In genomic region chr11:69083531-69084247, GRCh38 we compare ENCODE assay signal across 16 cellular contexts. TPM values are rescaled to one million over a fixed set of nuclear protein-coding genes. Genes with fewer than 3 reads are reported as not detected.
A peak's percentile ranks its signal among the peaks of the same experiment; 100 is the strongest.
DNase-seq lines count a peak whose midpoint lies in the region; ATAC-seq, FAIRE-seq and TF ChIP-seq lines count a peak whose summit lies in the region.
"Had no signal": no experiment of that assay in that cellular context is flagged by ENCODE, and none has a peak within 500 bp of the region (broad histone marks: within the 10 kb centered on the region; RNA-seq: fewer than 3 reads in every experiment).

No MANE protein-coding gene starts in this region.

- H3K27me3 Mint-ChIP-seq in CD14-positive monocyte (ENCODE audit: low read depth in 3 of 3), result no peaks in the 10 kb centered on the region
- no peaks in the 10 kb centered on the region for H3K27me3 Mint-ChIP-seq in endodermal cell (ENCODE audit: insufficient read depth)
- H3K27me3 Mint-ChIP-seq in activated T-cell treated with anti-CD3 and anti-CD28 coated beads, Interleukin-2, amount 50 U/mL, for 72 hours (ENCODE audit: low read depth), result no peaks in the 10 kb centered on the region
- H3K27me3 Mint-ChIP-seq: B cell had no signal

- no peaks in the 10 kb centered on the region for H3K9me3 ChIP-seq in endodermal cell (ENCODE audit: control insufficient read depth, low read length)
- H3K9me3 ChIP-seq in neuronal stem cell (replicated peaks in 1 of 2; ENCODE audit: control insufficient read depth in 2 of 2, insufficient read depth in 1 of 2, low read depth in 1 of 2, low read length in 2 of 2), result no peaks in the 10 kb centered on the region

- H3K9ac ChIP-seq in endodermal cell (ENCODE audit: extremely low read depth, low read length, poor library complexity, severe bottlenecking) (no peak overlapping the region), neuronal stem cell (ENCODE audit: low read depth, low read length, poor library complexity) (peak overlapping the region; percentile 37)

- H3K36me3 Mint-ChIP-seq in CD14-positive monocyte (peaks cover 64 to 81% of the 10 kb centered on the region in 2 donors), endodermal cell (ENCODE audit: low read depth) (peaks cover 27% of the 10 kb centered on the region)
- H3K36me3 Mint-ChIP-seq in activated T-cell treated with anti-CD3 and anti-CD28 coated beads, Interleukin-2, amount 50 U/mL, for 72 hours (ENCODE audit: insufficient read depth in 2 of 2), result no peaks in the 10 kb centered on the region

- peak overlapping the region; percentile 31 for H3K14ac ChIP-seq in neuronal stem cell (ENCODE audit: low read length)

- H3K23ac ChIP-seq in neuronal stem cell (ENCODE audit: low read depth, low read length, poor library complexity), result peak overlapping the region; percentile 95

- no peak for TF ChIP-seq POLR2A in H54 (IDR thresholded peaks at IDR 0.05; ENCODE audit: low read depth, low read length)

- no peaks in the 10 kb centered on the region for H3K9me3 Mint-ChIP-seq in CD14-positive monocyte
- no peaks in the 10 kb centered on the region for H3K9me3 Mint-ChIP-seq in endodermal cell
- H3K9me3 Mint-ChIP-seq in activated T-cell treated with anti-CD3 and anti-CD28 coated beads, Interleukin-2, amount 50 U/mL, for 72 hours, result no peaks in the 10 kb centered on the region

- peak overlapping the region; percentile 3 for H2BK5ac ChIP-seq in neuronal stem cell (ENCODE audit: low read length)

- no peak for ATAC-seq in activated T-cell treated with anti-CD3 and anti-CD28 coated beads, Interleukin-2, amount 50 U/mL, for 72 hours (replicated peaks in 1 of 2)
- ATAC-seq in GM18498 (IDR thresholded peaks at IDR 0.05; ENCODE audit: unreplicated experiment), result no peak

- WGBS in endodermal cell (ENCODE audit: insufficient coverage in 1 of 2, insufficient read length in 1 of 2), 2 experiments, result 90 to 97% methylated on average over 4 to 28 of the region's 28 CpGs
- WGBS in neuronal stem cell (ENCODE audit: extremely low coverage in 2 of 2, insufficient read length in 2 of 2, insufficient replicate concordance in 1 of 2), 2 donors, result 100% methylated on average over 7 of the region's 28 CpGs; no CpG with 5 or more reads in 1 of the 2 donors

- H3K4me1 ChIP-seq in endodermal cell (ENCODE audit: control insufficient read depth, insufficient read depth, low read length), result no peaks in the 10 kb centered on the region
- no peaks in the 10 kb centered on the region for H3K4me1 ChIP-seq in neuronal stem cell (ENCODE audit: control insufficient read depth in 2 of 2, insufficient read depth in 1 of 2, low read depth in 1 of 2, low read length in 2 of 2)

- H3K18ac ChIP-seq in neuronal stem cell (ENCODE audit: low read length), result no peak overlapping the region

- H3K4me3 ChIP-seq in endodermal cell (ENCODE audit: low read length), result no peak overlapping the region
- H3K4me3 ChIP-seq in neuronal stem cell (ENCODE audit: low read length in 2 of 2), result peak overlapping the region in 1 of 2 donors; percentile 47

- peaks cover 11% of the 10 kb centered on the region for H3K36me3 ChIP-seq in endodermal cell (ENCODE audit: control insufficient read depth, insufficient read depth, low read length)
- H3K36me3 ChIP-seq in neuronal stem cell (replicated peaks in 1 of 2; ENCODE audit: control insufficient read depth in 2 of 2, insufficient read depth in 2 of 2, low read length in 2 of 2), result peaks cover 6 to 26% of the 10 kb centered on the region in 2 donors

- H3K27ac ChIP-seq in endodermal cell (ENCODE audit: low read depth, low read length) (no peak overlapping the region), neuronal stem cell (replicated peaks; ENCODE audit: low read length) (no peak overlapping the region)

- H3K4me1 Mint-ChIP-seq in CD14-positive monocyte (peaks cover 30% of the 10 kb centered on the region), endodermal cell (no peaks in the 10 kb centered on the region)
- H3K4me1 Mint-ChIP-seq in activated T-cell treated with anti-CD3 and anti-CD28 coated beads, Interleukin-2, amount 50 U/mL, for 72 hours (ENCODE audit: low read depth), result peaks cover 7% of the 10 kb centered on the region

- peak; percentile 48 for FAIRE-seq in HTR-8/SVneo (lab: Jason Lieb, UNC)
- FAIRE-seq in H54 (lab: Jason Lieb, UNC), result no peak
- FAIRE-seq: A204.1 had no signal

- no peak overlapping the region for H4K91ac ChIP-seq in neuronal stem cell (ENCODE audit: low read depth, low read length, poor library complexity)

- H2AK5ac ChIP-seq in neuronal stem cell (ENCODE audit: low read depth, low read length), result no peak overlapping the region

- no peak overlapping the region for H3K4ac ChIP-seq in neuronal stem cell (ENCODE audit: low read length)

- H3K4me3 Mint-ChIP-seq in CD14-positive monocyte (no peak overlapping the region), endodermal cell (no peak overlapping the region)
- H3K4me3 Mint-ChIP-seq in activated T-cell treated with anti-CD3 and anti-CD28 coated beads, Interleukin-2, amount 50 U/mL, for 72 hours, result no peak overlapping the region
- H3K4me3 Mint-ChIP-seq: B cell had no signal

- peaks cover 2% of the 10 kb centered on the region for H3K79me1 ChIP-seq in neuronal stem cell (ENCODE audit: low read depth, low read length)

- TF ChIP-seq CTCF in CD14-positive monocyte (IDR thresholded peaks at IDR 0.05) (no peak), endodermal cell (conservative IDR thresholded peaks at IDR 0.05) (no peak)

- H2AFZ ChIP-seq in neuronal stem cell (ENCODE audit: low read length), result no peak overlapping the region

- intact Hi-C loops in CD14-positive monocyte (cut with micrococcal nuclease), result loop anchor here in 1 of 2 donors (10.0 kb wide), 3 partner anchors 79 to 249 kb away; partner anchors contain the start of genes IGHMBP2 and MRPL21

- H3K27me3 ChIP-seq in endodermal cell (ENCODE audit: control insufficient read depth, insufficient read depth, low read length, poor library complexity, severe bottlenecking) (no peaks in the 10 kb centered on the region), neuronal stem cell (ENCODE audit: control insufficient read depth in 3 of 3, insufficient read depth in 3 of 3, low read depth in 1 of 3, low read length in 3 of 3) (no peaks in the 10 kb centered on the region)

- no peak for DNase-seq in CD14-positive monocyte (ENCODE audit: low spot score)
- no peak for DNase-seq in HTR-8/SVneo (ENCODE audit: insufficient read length, low spot score)
- DNase-seq in endodermal cell, result no peak
- DNase-seq in neuronal stem cell (ENCODE audit: low spot score), result no peak
- no peak for DNase-seq in NK-92 (lab: John Stamatoyannopoulos, UW; ENCODE audit: unreplicated experiment)
- DNase-seq in activated T-cell treated with anti-CD3 and anti-CD28 coated beads, Interleukin-2, amount 50 U/mL, for 72 hours, result no peak
- no peak for DNase-seq in H54 (ENCODE audit: insufficient read length, low spot score)
- DNase-seq: GOT3; KG1; NCI-H1092; NCI-H1436 treated with DMSO at 0.1 percent for 48 hours; NCI-H1930; NK-92 treated with Interleukin-12 subunit alpha and Interleukin-12 subunit beta, amount 100 ng/mL, for 24 hours had no signal

- H2BK12ac ChIP-seq in neuronal stem cell (ENCODE audit: low read length), result peak overlapping the region; percentile 18

- H3K27ac Mint-ChIP-seq in CD14-positive monocyte, result peak overlapping the region in 6 of 7 donors; percentile 19 to 87 (median 44)
- peak overlapping the region; percentile 64 for H3K27ac Mint-ChIP-seq in endodermal cell
- no peak overlapping the region for H3K27ac Mint-ChIP-seq in activated T-cell treated with anti-CD3 and anti-CD28 coated beads, Interleukin-2, amount 50 U/mL, for 72 hours
- H3K27ac Mint-ChIP-seq: B cell had no signal

- no peak overlapping the region for H4K8ac ChIP-seq in neuronal stem cell (ENCODE audit: low read depth, low read length)

- no peak overlapping the region for H3K4me2 ChIP-seq in neuronal stem cell (ENCODE audit: insufficient read depth, low read length, poor library complexity, severe bottlenecking)

- no peak overlapping the region for H2BK120ac ChIP-seq in neuronal stem cell (ENCODE audit: low read depth, low read length)

- no peak overlapping the region for H2BK15ac ChIP-seq in neuronal stem cell (ENCODE audit: low read length)

RNA-seq across cellular contexts. Expression of gene TPCN2, which starts 35.0 kb away (rescaled TPM):
- 10 to 100 TPM; 29.3 to 31.5 TPM for polyA plus RNA-seq in CD14-positive monocyte
- 10 to 100 TPM; 20.7 to 27.9 TPM for total RNA-seq in endodermal cell
- polyA plus RNA-seq in endodermal cell (2013, experiment 1 of 2), result 9.3 TPM
- polyA plus RNA-seq in endodermal cell (2013, experiment 2 of 2), result 8.0 TPM
- 4.3 TPM for polyA plus RNA-seq in neuronal stem cell (2013, experiment 1 of 2)
- 4.3 TPM for polyA plus RNA-seq in neuronal stem cell (2013, experiment 2 of 2)
- total RNA-seq in activated T-cell treated with anti-CD3 and anti-CD28 coated beads, Interleukin-2, amount 50 U/mL, for 72 hours, result 10 to 100 TPM; 11.7 to 17.8 TPM
